ENCODE assay signal across 11 cellular contexts in the genomic region with DNA sequence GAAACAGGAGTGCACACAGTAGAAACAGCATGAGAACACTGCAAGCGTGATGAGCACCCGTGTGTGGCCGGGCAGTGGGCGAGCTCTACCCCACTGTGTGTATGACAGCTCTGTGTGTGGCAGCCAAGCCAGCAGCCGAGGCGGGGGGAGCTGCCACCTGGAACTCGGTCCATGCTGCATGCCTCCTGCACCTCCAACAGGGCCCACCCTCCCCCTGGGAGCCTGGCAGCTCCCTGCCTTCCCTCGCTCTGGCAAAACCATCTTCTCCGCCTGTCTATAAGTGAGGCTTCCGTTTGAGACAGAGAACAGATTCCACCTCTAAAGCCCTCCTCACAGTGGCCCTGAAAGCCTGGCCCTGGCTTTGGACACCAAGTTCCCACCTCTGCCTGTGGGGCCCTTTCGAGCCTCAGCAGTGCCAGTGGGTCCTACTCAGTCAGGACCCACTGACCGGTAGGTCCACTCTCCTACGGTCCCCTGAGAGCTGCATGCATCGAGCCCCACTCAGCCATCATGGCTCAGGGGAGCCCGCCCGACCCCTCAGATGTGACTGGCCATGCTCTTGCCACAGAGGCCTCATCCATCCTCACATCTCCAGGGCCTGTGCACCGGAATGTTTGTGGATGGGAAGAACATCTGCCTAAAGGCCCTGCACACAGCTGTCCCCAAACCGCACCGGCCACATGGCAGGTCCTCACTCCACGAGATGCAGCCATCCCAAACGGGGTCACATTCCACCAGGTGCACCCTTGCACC. TPM values are rescaled to one million over a fixed set of nuclear protein-coding genes. Genes with fewer than 3 reads are reported as not detected.
DNase-seq lines count a peak whose midpoint lies in the region; ATAC-seq and TF ChIP-seq lines count a peak whose summit lies in the region.
"Had no signal": no experiment of that assay in that cellular context is flagged by ENCODE, and none has a peak within 500 bp of the region (broad histone marks: within the 10 kb centered on the region; RNA-seq: fewer than 3 reads in every experiment).

No MANE protein-coding gene starts in this region.

- no peak overlapping the region for H3K27ac ChIP-seq in HEK293 (ENCODE audit: extremely low read depth, low read depth, low read length)
- peak overlapping the region; percentile 28 for H3K27ac ChIP-seq in right cardiac atrium (ENCODE audit: low read length)
- peak overlapping the region; percentile 2 to 75 (median 46) for H3K27ac ChIP-seq in spleen
- H3K27ac ChIP-seq: SK-N-MC had no signal

- intact Hi-C loops in right cardiac atrium (cut with DNase I) (no loop called here), spleen (cut with DNase I; ENCODE audit: low total_unique reads) (no loop called here)

- TF ChIP-seq CTCF in HEK293 (tag by site-specific recombination; IDR thresholded peaks at IDR 0.05), result no peak
- no peak for TF ChIP-seq CTCF in spleen (IDR thresholded peaks at IDR 0.05 in 8 of 11, conservative IDR thresholded peaks at IDR 0.05 in 3 of 11)

- H3K4me1 ChIP-seq in HEK293 (ENCODE audit: control insufficient read depth, insufficient read depth, low read length) (no peaks in the 10 kb centered on the region), adipocyte (ENCODE audit: control insufficient read depth, insufficient read depth, low read length) (peaks cover 34% of the 10 kb centered on the region), right cardiac atrium (ENCODE audit: control insufficient read depth, insufficient read depth, low read length) (peaks cover 5% of the 10 kb centered on the region), spleen (peaks cover 23 to 60% (median 42%) of the 10 kb centered on the region in 6 donors)
- H3K4me1 ChIP-seq: Caco-2 had no signal

- CTCF ChIA-PET in HEK293 (lab: Yijun Ruan, JAX), result no interaction called here

- WGBS in right cardiac atrium, result 81% methylated on average over 21 of the region's 21 CpGs
- 84 to 96% (median 90%) methylated on average over 15 to 21 of the region's 21 CpGs for WGBS in spleen, 5 donors

- DNase-seq in adipocyte (ENCODE audit: low read depth) (no peak), right cardiac atrium (peak; percentile 19 to 58 (median 48)), spleen (no peak), NCI-H2081 treated with DMSO at 0.1 percent for 48 hours (lab: John Stamatoyannopoulos, UW) (no peak)
- no peak for DNase-seq in effector CD8-positive, alpha-beta T cell (lab: John Stamatoyannopoulos, UW)
- DNase-seq: activated naive CD8-positive, alpha-beta T cell treated with anti-CD3 and anti-CD28 coated beads, Interleukin-2, amount 10 ng/mL, durations not matched to agents 7 days and 5 days; Caco-2 had no signal

- no peak for TF ChIP-seq POLR2A in spleen (IDR thresholded peaks at IDR 0.05)

- H3K4me3 ChIP-seq in HEK293 (ENCODE audit: low read depth, low read length) (no peak overlapping the region), adipocyte (ENCODE audit: low read length) (peak overlapping the region; percentile 8), right cardiac atrium (ENCODE audit: low read length) (no peak overlapping the region), spleen (no peak overlapping the region)
- H3K4me3 ChIP-seq: SK-N-MC had no signal

- H3K27me3 ChIP-seq in adipocyte (replicated peaks; ENCODE audit: control insufficient read depth, insufficient read depth, low read length) (no peaks in the 10 kb centered on the region), right cardiac atrium (ENCODE audit: control insufficient read depth, insufficient read depth) (no peaks in the 10 kb centered on the region), spleen (replicated peaks in 1 of 7) (no peaks in the 10 kb centered on the region)

- ATAC-seq in right cardiac atrium (peak; percentile 4 to 5), HG02884 (IDR thresholded peaks at IDR 0.05; ENCODE audit: unreplicated experiment) (no peak), GM21723 (IDR thresholded peaks at IDR 0.05; ENCODE audit: unreplicated experiment) (no peak)

- POLR2A ChIA-PET in HEK293 (lab: Yijun Ruan, JAX), result no interaction called here

- H3K9me3 ChIP-seq in HEK293 (ENCODE audit: control insufficient read depth, insufficient read depth, low read depth, low read length) (no peaks in the 10 kb centered on the region), adipocyte (ENCODE audit: control insufficient read depth, low read length) (no peaks in the 10 kb centered on the region), right cardiac atrium (ENCODE audit: control insufficient read depth, low read length) (no peaks in the 10 kb centered on the region), spleen (no peaks in the 10 kb centered on the region)
- H3K9me3 ChIP-seq: Caco-2 had no signal

- H3K9ac ChIP-seq in adipocyte (ENCODE audit: low read length), result peak overlapping the region; percentile 82

- H3K36me3 ChIP-seq in HEK293 (ENCODE audit: control insufficient read depth in 2 of 2, insufficient read depth in 1 of 2, low read length in 2 of 2) (no peaks in the 10 kb centered on the region), adipocyte (ENCODE audit: control insufficient read depth, insufficient read depth, low read length, severe bottlenecking) (peaks cover 54% of the 10 kb centered on the region), spleen (peaks cover under 1 to 82% (median 33%) of the 10 kb centered on the region in 6 donors)

TF ChIP-seq in HEK293, 187 proteins besides CTCF, POLR2A, EP300 and RAD21:
- no peak for TF ChIP-seq ZNF155 (tag by site-specific recombination; IDR thresholded peaks at IDR 0.05)
- TF ChIP-seq, protein P1, sequence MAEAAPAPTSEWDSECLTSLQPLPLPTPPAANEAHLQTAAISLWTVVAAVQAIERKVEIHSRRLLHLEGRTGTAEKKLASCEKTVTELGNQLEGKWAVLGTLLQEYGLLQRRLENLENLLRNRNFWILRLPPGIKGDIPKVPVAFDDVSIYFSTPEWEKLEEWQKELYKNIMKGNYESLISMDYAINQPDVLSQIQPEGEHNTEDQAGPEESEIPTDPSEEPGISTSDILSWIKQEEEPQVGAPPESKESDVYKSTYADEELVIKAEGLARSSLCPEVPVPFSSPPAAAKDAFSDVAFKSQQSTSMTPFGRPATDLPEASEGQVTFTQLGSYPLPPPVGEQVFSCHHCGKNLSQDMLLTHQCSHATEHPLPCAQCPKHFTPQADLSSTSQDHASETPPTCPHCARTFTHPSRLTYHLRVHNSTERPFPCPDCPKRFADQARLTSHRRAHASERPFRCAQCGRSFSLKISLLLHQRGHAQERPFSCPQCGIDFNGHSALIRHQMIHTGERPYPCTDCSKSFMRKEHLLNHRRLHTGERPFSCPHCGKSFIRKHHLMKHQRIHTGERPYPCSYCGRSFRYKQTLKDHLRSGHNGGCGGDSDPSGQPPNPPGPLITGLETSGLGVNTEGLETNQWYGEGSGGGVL (tag by site-specific recombination; IDR thresholded peaks at IDR 0.05), result no peak
- TF ChIP-seq SP3 (tag by site-specific recombination; IDR thresholded peaks at IDR 0.05), result no peak
- no peak for TF ChIP-seq ZXDB (tag by site-specific recombination; IDR thresholded peaks at IDR 0.05)
- no peak for TF ChIP-seq MEIS1 (CRISPR knock-in tag; IDR thresholded peaks at IDR 0.05; ENCODE audit: borderline replicate concordance)
- no peak for TF ChIP-seq MZF1 (tag by site-specific recombination; IDR thresholded peaks at IDR 0.05; ENCODE audit: borderline replicate concordance)
- TF ChIP-seq ZFHX2 (tag by site-specific recombination; conservative IDR thresholded peaks at IDR 0.05), result peak; percentile 40; the same call in 1 of the 2 replicates
- peak; percentile 31; the same call in 1 of the 2 replicates for TF ChIP-seq GLIS1 (tag by site-specific recombination; IDR thresholded peaks at IDR 0.05)
- TF ChIP-seq ZFP69B (tag by site-specific recombination; IDR thresholded peaks at IDR 0.05), result no peak
- TF ChIP-seq ZNF785 (tag by site-specific recombination; IDR thresholded peaks at IDR 0.05), result no peak
- TF ChIP-seq, protein P2, sequence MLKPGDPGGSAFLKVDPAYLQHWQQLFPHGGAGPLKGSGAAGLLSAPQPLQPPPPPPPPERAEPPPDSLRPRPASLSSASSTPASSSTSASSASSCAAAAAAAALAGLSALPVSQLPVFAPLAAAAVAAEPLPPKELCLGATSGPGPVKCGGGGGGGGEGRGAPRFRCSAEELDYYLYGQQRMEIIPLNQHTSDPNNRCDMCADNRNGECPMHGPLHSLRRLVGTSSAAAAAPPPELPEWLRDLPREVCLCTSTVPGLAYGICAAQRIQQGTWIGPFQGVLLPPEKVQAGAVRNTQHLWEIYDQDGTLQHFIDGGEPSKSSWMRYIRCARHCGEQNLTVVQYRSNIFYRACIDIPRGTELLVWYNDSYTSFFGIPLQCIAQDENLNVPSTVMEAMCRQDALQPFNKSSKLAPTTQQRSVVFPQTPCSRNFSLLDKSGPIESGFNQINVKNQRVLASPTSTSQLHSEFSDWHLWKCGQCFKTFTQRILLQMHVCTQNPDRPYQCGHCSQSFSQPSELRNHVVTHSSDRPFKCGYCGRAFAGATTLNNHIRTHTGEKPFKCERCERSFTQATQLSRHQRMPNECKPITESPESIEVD (tag by site-specific recombination; IDR thresholded peaks at IDR 0.05), result no peak
- TF ChIP-seq ZNF16 (tag by site-specific recombination; IDR thresholded peaks at IDR 0.05; ENCODE audit: low read depth), result no peak
- TF ChIP-seq ZNF311 (tag by site-specific recombination; IDR thresholded peaks at IDR 0.05; ENCODE audit: borderline replicate concordance), result no peak
- no peak for TF ChIP-seq ZNF548 (tag by site-specific recombination; IDR thresholded peaks at IDR 0.05)
- TF ChIP-seq ZNF521 (tag by site-specific recombination; IDR thresholded peaks at IDR 0.05), result no peak

RNA-seq across cellular contexts. Expression of a gene that starts 52.4 kb away (rescaled TPM):
- total RNA-seq in right cardiac atrium (under 1 TPM; 0.21 to 0.76 (median 0.38) TPM), spleen (1 to 10 TPM in 5 of 7 donors, under 1 TPM in 2; 0.83 to 4.2 (median 2.6) TPM)
- polyA plus RNA-seq in right cardiac atrium (0.20 TPM), spleen (under 1 TPM; 0.09 to 0.70 (median 0.13) TPM)
- total RNA-seq: Caco-2 had no signal

Comparison
In these comparisons a context has a peak if more than half of its experiments do, and no peak if none do; other contexts are left out.
1. DNase-seq: peak in right cardiac atrium (3 of 3); none in adipocyte (single experiment), spleen (single experiment), NCI-H2081 treated with DMSO at 0.1 percent for 48 hours (single experiment) and effector CD8-positive, alpha-beta T cell (single experiment).
2. ATAC-seq: peak in right cardiac atrium (2 of 2); none in HG02884 (single experiment) and GM21723 (single experiment).